1 cellular context compared by ENCODE assay signal in the genomic region with DNA sequence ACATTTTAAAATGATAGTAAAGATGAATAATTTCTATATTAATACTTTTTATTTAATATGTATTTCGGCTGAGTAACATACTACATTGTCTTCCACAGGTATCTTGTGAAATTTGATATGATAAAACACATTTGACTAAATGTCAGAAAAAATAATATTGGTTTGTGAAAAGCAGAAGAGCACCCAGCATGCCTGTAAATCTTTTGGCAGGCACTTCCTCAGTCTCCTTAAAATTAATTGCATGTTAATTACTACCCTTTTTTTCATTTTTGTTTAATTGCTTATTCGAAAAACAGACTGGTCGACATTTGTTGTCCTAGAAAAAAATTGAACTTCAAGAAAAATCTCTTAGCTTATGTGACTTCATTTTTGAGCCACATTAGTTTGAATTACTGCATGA.
TF ChIP-seq lines count a peak whose summit lies in the region.

No MANE protein-coding gene starts in this region.

TF ChIP-seq in GM23338, 12 proteins besides CTCF, POLR2A, EP300 and RAD21 (continued from another document):
- TF ChIP-seq, protein P1, sequence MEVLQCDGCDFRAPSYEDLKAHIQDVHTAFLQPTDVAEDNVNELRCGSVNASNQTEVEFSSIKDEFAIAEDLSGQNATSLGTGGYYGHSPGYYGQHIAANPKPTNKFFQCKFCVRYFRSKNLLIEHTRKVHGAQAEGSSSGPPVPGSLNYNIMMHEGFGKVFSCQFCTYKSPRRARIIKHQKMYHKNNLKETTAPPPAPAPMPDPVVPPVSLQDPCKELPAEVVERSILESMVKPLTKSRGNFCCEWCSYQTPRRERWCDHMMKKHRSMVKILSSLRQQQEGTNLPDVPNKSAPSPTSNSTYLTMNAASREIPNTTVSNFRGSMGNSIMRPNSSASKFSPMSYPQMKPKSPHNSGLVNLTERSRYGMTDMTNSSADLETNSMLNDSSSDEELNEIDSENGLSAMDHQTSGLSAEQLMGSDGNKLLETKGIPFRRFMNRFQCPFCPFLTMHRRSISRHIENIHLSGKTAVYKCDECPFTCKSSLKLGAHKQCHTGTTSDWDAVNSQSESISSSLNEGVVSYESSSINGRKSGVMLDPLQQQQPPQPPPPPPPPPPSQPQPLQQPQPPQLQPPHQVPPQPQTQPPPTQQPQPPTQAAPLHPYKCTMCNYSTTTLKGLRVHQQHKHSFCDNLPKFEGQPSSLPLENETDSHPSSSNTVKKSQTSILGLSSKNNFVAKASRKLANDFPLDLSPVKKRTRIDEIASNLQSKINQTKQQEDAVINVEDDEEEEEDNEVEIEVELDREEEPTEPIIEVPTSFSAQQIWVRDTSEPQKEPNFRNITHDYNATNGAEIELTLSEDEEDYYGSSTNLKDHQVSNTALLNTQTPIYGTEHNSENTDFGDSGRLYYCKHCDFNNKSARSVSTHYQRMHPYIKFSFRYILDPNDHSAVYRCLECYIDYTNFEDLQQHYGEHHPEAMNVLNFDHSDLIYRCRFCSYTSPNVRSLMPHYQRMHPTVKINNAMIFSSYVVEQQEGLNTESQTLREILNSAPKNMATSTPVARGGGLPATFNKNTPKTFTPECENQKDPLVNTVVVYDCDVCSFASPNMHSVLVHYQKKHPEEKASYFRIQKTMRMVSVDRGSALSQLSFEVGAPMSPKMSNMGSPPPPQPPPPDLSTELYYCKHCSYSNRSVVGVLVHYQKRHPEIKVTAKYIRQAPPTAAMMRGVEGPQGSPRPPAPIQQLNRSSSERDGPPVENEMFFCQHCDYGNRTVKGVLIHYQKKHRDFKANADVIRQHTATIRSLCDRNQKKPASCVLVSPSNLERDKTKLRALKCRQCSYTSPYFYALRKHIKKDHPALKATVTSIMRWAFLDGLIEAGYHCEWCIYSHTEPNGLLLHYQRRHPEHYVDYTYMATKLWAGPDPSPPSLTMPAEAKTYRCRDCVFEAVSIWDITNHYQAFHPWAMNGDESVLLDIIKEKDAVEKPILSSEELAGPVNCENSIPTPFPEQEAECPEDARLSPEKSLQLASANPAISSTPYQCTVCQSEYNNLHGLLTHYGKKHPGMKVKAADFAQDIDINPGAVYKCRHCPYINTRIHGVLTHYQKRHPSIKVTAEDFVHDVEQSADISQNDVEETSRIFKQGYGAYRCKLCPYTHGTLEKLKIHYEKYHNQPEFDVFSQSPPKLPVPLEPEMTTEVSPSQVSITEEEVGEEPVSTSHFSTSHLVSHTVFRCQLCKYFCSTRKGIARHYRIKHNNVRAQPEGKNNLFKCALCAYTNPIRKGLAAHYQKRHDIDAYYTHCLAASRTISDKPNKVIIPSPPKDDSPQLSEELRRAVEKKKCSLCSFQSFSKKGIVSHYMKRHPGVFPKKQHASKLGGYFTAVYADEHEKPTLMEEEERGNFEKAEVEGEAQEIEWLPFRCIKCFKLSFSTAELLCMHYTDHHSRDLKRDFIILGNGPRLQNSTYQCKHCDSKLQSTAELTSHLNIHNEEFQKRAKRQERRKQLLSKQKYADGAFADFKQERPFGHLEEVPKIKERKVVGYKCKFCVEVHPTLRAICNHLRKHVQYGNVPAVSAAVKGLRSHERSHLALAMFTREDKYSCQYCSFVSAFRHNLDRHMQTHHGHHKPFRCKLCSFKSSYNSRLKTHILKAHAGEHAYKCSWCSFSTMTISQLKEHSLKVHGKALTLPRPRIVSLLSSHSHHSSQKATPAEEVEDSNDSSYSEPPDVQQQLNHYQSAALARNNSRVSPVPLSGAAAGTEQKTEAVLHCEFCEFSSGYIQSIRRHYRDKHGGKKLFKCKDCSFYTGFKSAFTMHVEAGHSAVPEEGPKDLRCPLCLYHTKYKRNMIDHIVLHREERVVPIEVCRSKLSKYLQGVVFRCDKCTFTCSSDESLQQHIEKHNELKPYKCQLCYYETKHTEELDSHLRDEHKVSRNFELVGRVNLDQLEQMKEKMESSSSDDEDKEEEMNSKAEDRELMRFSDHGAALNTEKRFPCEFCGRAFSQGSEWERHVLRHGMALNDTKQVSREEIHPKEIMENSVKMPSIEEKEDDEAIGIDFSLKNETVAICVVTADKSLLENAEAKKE (CRISPR knock-in tag; IDR thresholded peaks at IDR 0.05), result no peak
- TF ChIP-seq, protein P2, sequence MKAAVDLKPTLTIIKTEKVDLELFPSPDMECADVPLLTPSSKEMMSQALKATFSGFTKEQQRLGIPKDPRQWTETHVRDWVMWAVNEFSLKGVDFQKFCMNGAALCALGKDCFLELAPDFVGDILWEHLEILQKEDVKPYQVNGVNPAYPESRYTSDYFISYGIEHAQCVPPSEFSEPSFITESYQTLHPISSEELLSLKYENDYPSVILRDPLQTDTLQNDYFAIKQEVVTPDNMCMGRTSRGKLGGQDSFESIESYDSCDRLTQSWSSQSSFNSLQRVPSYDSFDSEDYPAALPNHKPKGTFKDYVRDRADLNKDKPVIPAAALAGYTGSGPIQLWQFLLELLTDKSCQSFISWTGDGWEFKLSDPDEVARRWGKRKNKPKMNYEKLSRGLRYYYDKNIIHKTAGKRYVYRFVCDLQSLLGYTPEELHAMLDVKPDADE (IDR thresholded peaks at IDR 0.05), result no peak
- TF ChIP-seq EZH2phosphoT487 (IDR thresholded peaks at IDR 0.05; ENCODE audit: unreplicated experiment) (no peak), NANOG (IDR thresholded peaks at IDR 0.05; ENCODE audit: borderline replicate concordance) (no peak), JUNB (IDR thresholded peaks at IDR 0.05; ENCODE audit: unreplicated experiment) (no peak)
- TF ChIP-seq, protein P3, sequence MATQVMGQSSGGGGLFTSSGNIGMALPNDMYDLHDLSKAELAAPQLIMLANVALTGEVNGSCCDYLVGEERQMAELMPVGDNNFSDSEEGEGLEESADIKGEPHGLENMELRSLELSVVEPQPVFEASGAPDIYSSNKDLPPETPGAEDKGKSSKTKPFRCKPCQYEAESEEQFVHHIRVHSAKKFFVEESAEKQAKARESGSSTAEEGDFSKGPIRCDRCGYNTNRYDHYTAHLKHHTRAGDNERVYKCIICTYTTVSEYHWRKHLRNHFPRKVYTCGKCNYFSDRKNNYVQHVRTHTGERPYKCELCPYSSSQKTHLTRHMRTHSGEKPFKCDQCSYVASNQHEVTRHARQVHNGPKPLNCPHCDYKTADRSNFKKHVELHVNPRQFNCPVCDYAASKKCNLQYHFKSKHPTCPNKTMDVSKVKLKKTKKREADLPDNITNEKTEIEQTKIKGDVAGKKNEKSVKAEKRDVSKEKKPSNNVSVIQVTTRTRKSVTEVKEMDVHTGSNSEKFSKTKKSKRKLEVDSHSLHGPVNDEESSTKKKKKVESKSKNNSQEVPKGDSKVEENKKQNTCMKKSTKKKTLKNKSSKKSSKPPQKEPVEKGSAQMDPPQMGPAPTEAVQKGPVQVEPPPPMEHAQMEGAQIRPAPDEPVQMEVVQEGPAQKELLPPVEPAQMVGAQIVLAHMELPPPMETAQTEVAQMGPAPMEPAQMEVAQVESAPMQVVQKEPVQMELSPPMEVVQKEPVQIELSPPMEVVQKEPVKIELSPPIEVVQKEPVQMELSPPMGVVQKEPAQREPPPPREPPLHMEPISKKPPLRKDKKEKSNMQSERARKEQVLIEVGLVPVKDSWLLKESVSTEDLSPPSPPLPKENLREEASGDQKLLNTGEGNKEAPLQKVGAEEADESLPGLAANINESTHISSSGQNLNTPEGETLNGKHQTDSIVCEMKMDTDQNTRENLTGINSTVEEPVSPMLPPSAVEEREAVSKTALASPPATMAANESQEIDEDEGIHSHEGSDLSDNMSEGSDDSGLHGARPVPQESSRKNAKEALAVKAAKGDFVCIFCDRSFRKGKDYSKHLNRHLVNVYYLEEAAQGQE (IDR thresholded peaks at IDR 0.05; ENCODE audit: unreplicated experiment), result no peak
TF ChIP-seq in GM23338: peak in this region for 0.
